In the genomic region with DNA sequence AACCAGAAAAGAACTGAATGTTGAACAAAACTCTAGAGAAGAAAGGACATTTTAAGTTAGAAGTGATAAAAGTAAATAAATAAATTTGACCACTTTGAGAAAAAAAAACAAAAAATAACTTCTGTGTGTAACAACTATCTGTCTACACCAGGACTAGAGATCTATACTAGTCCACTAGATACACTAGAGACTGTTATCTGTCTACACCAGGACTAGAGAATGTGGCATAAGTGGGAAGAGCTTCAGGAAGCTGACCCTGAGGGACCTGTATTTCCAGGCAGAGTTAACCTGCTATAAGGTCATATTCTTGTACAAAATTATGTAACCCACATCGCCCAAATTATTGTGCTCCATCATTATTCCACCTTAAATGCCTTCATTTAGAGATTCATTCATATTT, we compare ENCODE assay signal across 28 cellular contexts.
"Had no signal": no experiment of that assay in that cellular context is flagged by ENCODE, and none has a peak within 500 bp of the region (broad histone marks: within the 10 kb centered on the region; RNA-seq: fewer than 3 reads in every experiment).

No MANE protein-coding gene starts in this region.

- H3K27me3 Mint-ChIP-seq: progenitor cell of endocrine pancreas; stimulated activated naive B cell treated with anti-CD40 and anti-IgM and Interleukin-4, amounts not matched to agents 10 μg/mL and 1 μg/mL and 100 μg/mL, for 72 hours; stimulated activated naive CD8-positive, alpha-beta T cell treated with anti-CD3 and anti-CD28 coated beads, Interleukin-15, Interleukin-2, amounts not matched to agents 100 ng/mL and 50 ng/mL, for 24 hours had no signal

- H3K27ac Mint-ChIP-seq: nephron; neural progenitor cell; progenitor cell of endocrine pancreas; stimulated activated effector memory CD8-positive, alpha-beta T cell treated with anti-CD3 and anti-CD28 coated beads, Interleukin-12 subunit alpha, Interleukin-12 subunit beta, amount 100 ng/mL, for 72 hours; stimulated activated naive B cell treated with anti-CD40 and anti-IgM and Interleukin-4, amounts not matched to agents 10 μg/mL and 1 μg/mL and 100 μg/mL, for 72 hours; stimulated activated naive CD8-positive, alpha-beta T cell treated with anti-CD3 and anti-CD28 coated beads, Interleukin-15, Interleukin-2, amounts not matched to agents 100 ng/mL and 50 ng/mL, for 24 hours had no signal

- H3K9me3 ChIP-seq: ovary, psoas muscle, right lobe of liver, sigmoid colon, stomach, thoracic aorta, thyroid gland, tibial nerve, upper lobe of left lung, vagina had no signal

- H3K4me1 Mint-ChIP-seq: neural progenitor cell had no signal

- H3K4me1 ChIP-seq: neural progenitor cell, parathyroid adenoma, right lobe of liver, sigmoid colon, thyroid gland, tibial nerve, vagina had no signal

- H3K36me3 Mint-ChIP-seq: neural progenitor cell had no signal

- H3K4me3 Mint-ChIP-seq: nephron; neural progenitor cell; stimulated activated effector memory CD8-positive, alpha-beta T cell treated with anti-CD3 and anti-CD28 coated beads, Interleukin-12 subunit alpha, Interleukin-12 subunit beta, amount 100 ng/mL, for 72 hours; stimulated activated naive B cell treated with anti-CD40 and anti-IgM and Interleukin-4, amounts not matched to agents 10 μg/mL and 1 μg/mL and 100 μg/mL, for 72 hours; stimulated activated naive CD8-positive, alpha-beta T cell treated with anti-CD3 and anti-CD28 coated beads, Interleukin-15, Interleukin-2, amounts not matched to agents 100 ng/mL and 50 ng/mL, for 24 hours had no signal

- H3K27ac ChIP-seq: neural progenitor cell, ovary, parathyroid adenoma, psoas muscle, right lobe of liver, sigmoid colon, stomach, thoracic aorta, thyroid gland, tibial nerve, upper lobe of left lung, vagina had no signal

- H3K4me2 ChIP-seq: neural progenitor cell had no signal

- FAIRE-seq: small intestine, urothelium cell line had no signal

- ATAC-seq: psoas muscle; right cardiac atrium; right lobe of liver; stimulated activated effector memory CD8-positive, alpha-beta T cell treated with anti-CD3 and anti-CD28 coated beads, Interleukin-12 subunit alpha, Interleukin-12 subunit beta, amount 100 ng/mL, for 72 hours; stimulated activated naive B cell treated with anti-CD40 and anti-IgM and Interleukin-4, amounts not matched to agents 10 μg/mL and 1 μg/mL and 100 μg/mL, for 72 hours had no signal

- H3K4me3 ChIP-seq: neural progenitor cell, ovary, psoas muscle, right lobe of liver, sigmoid colon, stomach, thoracic aorta, thyroid gland, tibial nerve, upper lobe of left lung, vagina had no signal

- DNase-seq: occipital lobe; ovary; posterior cingulate gyrus; psoas muscle; right cardiac atrium; right lobe of liver; sigmoid colon; small intestine; stimulated activated CD4-positive, alpha-beta T cell treated with anti-CD3 and anti-CD28 coated beads, Interleukin-15, amount 100 ng/mL, for 24 hours; stimulated activated CD4-positive, alpha-beta T cell treated with anti-CD3 and anti-CD28 coated beads, Interleukin-2, amount 100 ng/mL, for 24 hours; stimulated activated CD4-positive, alpha-beta T cell treated with anti-CD3 and anti-CD28 coated beads, Interleukin-2, amount 100 ng/mL, for 48 hours; stimulated activated CD4-positive, alpha-beta T cell treated with anti-CD3 and anti-CD28 coated beads, Interleukin-4, amount 100 ng/mL, for 24 hours; stimulated activated naive B cell treated with anti-CD40 and anti-IgM and Interleukin-4, amounts not matched to agents 10 μg/mL and 1 μg/mL and 100 μg/mL, for 72 hours; stimulated activated naive CD4-positive, alpha-beta T cell treated with Interleukin-2 at 50 U/mL for 16 hours; stomach; thyroid gland; trophoblast cell; upper lobe of left lung had no signal
